Comparison of ENCODE assay signal across 8 cellular contexts in genomic region chr10:119028445-119028899, GRCh38. TPM values are rescaled to one million over a fixed set of nuclear protein-coding genes. Genes with fewer than 3 reads are reported as not detected.
DNase-seq lines count a peak whose midpoint lies in the region; ATAC-seq and TF ChIP-seq lines count a peak whose summit lies in the region.
"Not testable (repeated sequence)": the region's sequence is repeated elsewhere in the genome, so short reads cannot be mapped to it uniquely, and the experiment has no call there.

No MANE protein-coding gene starts in this region.

- H3K9me3 Mint-ChIP-seq in CD4-positive, CD25-positive, alpha-beta regulatory T cell; IgD-negative memory B cell; activated CD8-positive, alpha-beta T cell treated with anti-CD3 and anti-CD28 coated beads for 36 hours: not testable (repeated sequence)

- H3K4me2 ChIP-seq in trophoblast cell (ENCODE audit: low read length): peak overlapping the region; percentile 99

- H3K4me3 Mint-ChIP-seq in CD4-positive, CD25-positive, alpha-beta regulatory T cell: peak overlapping the region in 3 of 4 donors; percentile 80 to 86 (median 82)
- H3K4me3 Mint-ChIP-seq in IgD-negative memory B cell: peak overlapping the region; percentile 32 to 77 (median 70)
- peak overlapping the region; percentile 53 for H3K4me3 Mint-ChIP-seq in activated CD8-positive, alpha-beta T cell treated with anti-CD3 and anti-CD28 coated beads for 36 hours

- not testable (repeated sequence) for H3K4ac ChIP-seq in trophoblast cell (ENCODE audit: low read depth, low read length)

- peaks cover 4 to 26% (median 15%) of the 10 kb centered on the region in 4 donors for H3K4me1 Mint-ChIP-seq in CD4-positive, CD25-positive, alpha-beta regulatory T cell
- peaks cover 12 to 18% (median 17%) of the 10 kb centered on the region in 3 donors for H3K4me1 Mint-ChIP-seq in IgD-negative memory B cell
- H3K4me1 Mint-ChIP-seq in activated CD8-positive, alpha-beta T cell treated with anti-CD3 and anti-CD28 coated beads for 36 hours (ENCODE audit: low read depth): peaks cover 13% of the 10 kb centered on the region

- intact Hi-C loops in activated CD8-positive, alpha-beta T cell treated with anti-CD3 and anti-CD28 coated beads for 36 hours (cut with micrococcal nuclease); body of pancreas (cut with DNase I); lower lobe of right lung (cut with DNase I); testis (cut with DNase I; ENCODE audit: low total_unique reads): not testable (repeated sequence)

- not testable (repeated sequence) for TF ChIP-seq POLR2A in body of pancreas (IDR thresholded peaks at IDR 0.05); testis (IDR thresholded peaks at IDR 0.05)

- H3K9me3 ChIP-seq in CD4-positive, CD25-positive, alpha-beta regulatory T cell (ENCODE audit: control insufficient read depth in 2 of 2, low read length in 2 of 2); body of pancreas; lower lobe of right lung; trophoblast cell (ENCODE audit: insufficient read depth, low read depth, low read length); testis: not testable (repeated sequence)

- not testable (repeated sequence) for H3K4me3 ChIP-seq in CD4-positive, CD25-positive, alpha-beta regulatory T cell (ENCODE audit: low read depth, low read length); body of pancreas; trophoblast cell (ENCODE audit: low read depth, low read length)
- peak overlapping the region; percentile 54 for H3K4me3 ChIP-seq in fibroblast of villous mesenchyme (ENCODE audit: low read depth, low read length)
- H3K4me3 ChIP-seq in lower lobe of right lung: peak overlapping the region; percentile 54
- H3K4me3 ChIP-seq in testis: peak overlapping the region; percentile 55

- H3K27ac ChIP-seq in CD4-positive, CD25-positive, alpha-beta regulatory T cell (ENCODE audit: insufficient read depth, low read length, poor library complexity, severe bottlenecking); lower lobe of right lung; trophoblast cell (ENCODE audit: low read depth, low read length); testis: not testable (repeated sequence)
- H3K27ac ChIP-seq in body of pancreas: peak overlapping the region; percentile 45 to 75 (median 56)

- WGBS in body of pancreas, 2 donors: 68 to 73% methylated on average over 10 of the region's 10 CpGs
- no CpG with 5 or more reads among the region's 10 CpGs for WGBS in trophoblast cell (ENCODE audit: extremely low coverage, insufficient coverage, insufficient read length)
- 38 to 57% methylated on average over 10 of the region's 10 CpGs for WGBS in testis, 2 donors

- H3K36me3 Mint-ChIP-seq in CD4-positive, CD25-positive, alpha-beta regulatory T cell; IgD-negative memory B cell; activated CD8-positive, alpha-beta T cell treated with anti-CD3 and anti-CD28 coated beads for 36 hours (ENCODE audit: low read depth): not testable (repeated sequence)

- H2BK12ac ChIP-seq in trophoblast cell (ENCODE audit: low read length): not testable (repeated sequence)

- H2AK5ac ChIP-seq in trophoblast cell (ENCODE audit: low read length): not testable (repeated sequence)

- not testable (repeated sequence) for H4K91ac ChIP-seq in trophoblast cell (ENCODE audit: low read depth, low read length)

- H4K12ac ChIP-seq in trophoblast cell (ENCODE audit: low read depth, low read length): not testable (repeated sequence)

- not testable (repeated sequence) for TF ChIP-seq CTCF in activated CD8-positive, alpha-beta T cell treated with anti-CD3 and anti-CD28 coated beads for 36 hours (IDR thresholded peaks at IDR 0.05); body of pancreas (IDR thresholded peaks at IDR 0.05); fibroblast of villous mesenchyme (IDR thresholded peaks at IDR 0.05; ENCODE audit: insufficient read depth, low read depth, low read length); lower lobe of right lung (IDR thresholded peaks at IDR 0.05); testis (IDR thresholded peaks at IDR 0.05)

- CTCF ChIA-PET in activated CD8-positive, alpha-beta T cell treated with anti-CD3 and anti-CD28 coated beads for 36 hours (lab: Charles Lee): interaction anchor here (1.3 kb wide), 1 partner anchor 25 kb away, joined by 3 read pairs; no protein-coding TSS in a partner anchor

- not testable (repeated sequence) for DNase-seq in CD4-positive, CD25-positive, alpha-beta regulatory T cell; activated CD8-positive, alpha-beta T cell treated with anti-CD3 and anti-CD28 coated beads for 36 hours; body of pancreas; fibroblast of villous mesenchyme (ENCODE audit: low read depth); lower lobe of right lung; trophoblast cell; testis

- H4K8ac ChIP-seq in trophoblast cell (ENCODE audit: low read depth, low read length): not testable (repeated sequence)

- H3K23ac ChIP-seq in trophoblast cell (ENCODE audit: low read length): not testable (repeated sequence)

- POLR2A ChIA-PET in activated CD8-positive, alpha-beta T cell treated with anti-CD3 and anti-CD28 coated beads for 36 hours (lab: Charles Lee): not testable (repeated sequence)

- peaks cover 11% of the 10 kb centered on the region for H3K36me3 ChIP-seq in CD4-positive, CD25-positive, alpha-beta regulatory T cell (ENCODE audit: control insufficient read depth, insufficient read depth, low read length)
- not testable (repeated sequence) for H3K36me3 ChIP-seq in body of pancreas (replicated peaks in 1 of 2; ENCODE audit: insufficient read depth in 1 of 2, low read depth in 2 of 2); trophoblast cell (ENCODE audit: control insufficient read depth in 1 of 2, insufficient read depth in 2 of 2, low read length in 2 of 2); testis (ENCODE audit: low read depth, missing control alignments)
- H3K36me3 ChIP-seq in lower lobe of right lung: peaks cover 13% of the 10 kb centered on the region

- H2BK5ac ChIP-seq in trophoblast cell (ENCODE audit: low read depth, low read length, poor library complexity): not testable (repeated sequence)

- not testable (repeated sequence) for H3K79me2 ChIP-seq in trophoblast cell (ENCODE audit: control insufficient read depth, insufficient read depth, low read length, poor library complexity)

- not testable (repeated sequence) for H3K18ac ChIP-seq in trophoblast cell (ENCODE audit: low read length)

- not testable (repeated sequence) for ATAC-seq in CD4-positive, CD25-positive, alpha-beta regulatory T cell (ENCODE audit: low read depth in 2 of 2); activated CD8-positive, alpha-beta T cell treated with anti-CD3 and anti-CD28 coated beads for 36 hours; body of pancreas; lower lobe of right lung

- H2AFZ ChIP-seq in trophoblast cell (ENCODE audit: insufficient read depth, low read length, poor library complexity): not testable (repeated sequence)

- H3K4me1 ChIP-seq in CD4-positive, CD25-positive, alpha-beta regulatory T cell (ENCODE audit: control insufficient read depth, insufficient read depth, low read length, poor library complexity, severe bottlenecking): peaks cover 12% of the 10 kb centered on the region
- peaks cover 46% of the 10 kb centered on the region for H3K4me1 ChIP-seq in body of pancreas
- peaks cover 28% of the 10 kb centered on the region for H3K4me1 ChIP-seq in lower lobe of right lung
- H3K4me1 ChIP-seq in trophoblast cell (ENCODE audit: control insufficient read depth in 1 of 2, insufficient read depth in 2 of 2, low read length in 2 of 2): peaks cover 17 to 20% of the 10 kb centered on the region in 2 experiments
- H3K4me1 ChIP-seq in testis: not testable (repeated sequence)

- H3K27me3 ChIP-seq in CD4-positive, CD25-positive, alpha-beta regulatory T cell (ENCODE audit: control insufficient read depth, insufficient read depth, low read length); body of pancreas; lower lobe of right lung (ENCODE audit: low read depth); trophoblast cell (ENCODE audit: insufficient read depth, low read length); testis: not testable (repeated sequence)

- H3K27ac Mint-ChIP-seq in CD4-positive, CD25-positive, alpha-beta regulatory T cell: peak overlapping the region in 1 of 3 donors; percentile 31
- peak overlapping the region in 2 of 3 donors; percentile 16 to 67 for H3K27ac Mint-ChIP-seq in IgD-negative memory B cell
- H3K27ac Mint-ChIP-seq in activated CD8-positive, alpha-beta T cell treated with anti-CD3 and anti-CD28 coated beads for 36 hours: not testable (repeated sequence)

- H3K79me1 ChIP-seq in trophoblast cell (ENCODE audit: low read length): not testable (repeated sequence)

- H3K14ac ChIP-seq in trophoblast cell (ENCODE audit: low read length): not testable (repeated sequence)

- H3K27me3 Mint-ChIP-seq in CD4-positive, CD25-positive, alpha-beta regulatory T cell: peaks cover 21% of the 10 kb centered on the region
- H3K27me3 Mint-ChIP-seq in IgD-negative memory B cell; activated CD8-positive, alpha-beta T cell treated with anti-CD3 and anti-CD28 coated beads for 36 hours: not testable (repeated sequence)

- not testable (repeated sequence) for H2BK120ac ChIP-seq in trophoblast cell (ENCODE audit: insufficient read depth, low read length, poor library complexity)

- H3K9ac ChIP-seq in trophoblast cell (ENCODE audit: low read length): not testable (repeated sequence)

RNA-seq across cellular contexts. Expression of gene NANOS1, which starts 1.0 kb away (rescaled TPM):
- 0.27 TPM for total RNA-seq in CD4-positive, CD25-positive, alpha-beta regulatory T cell
- polyA plus RNA-seq in CD4-positive, CD25-positive, alpha-beta regulatory T cell: not detected
- not detected for polyA plus RNA-seq in IgD-negative memory B cell
- under 1 TPM in 1 of 2 experiments, not detected in 1; 0.20 TPM for total RNA-seq in activated CD8-positive, alpha-beta T cell treated with anti-CD3 and anti-CD28 coated beads for 36 hours
- 1 to 10 TPM; 4.4 to 9.9 TPM for total RNA-seq in body of pancreas
- 1.9 and 6.0 TPM in 2 replicates for total RNA-seq in fibroblast of villous mesenchyme
- total RNA-seq in lower lobe of right lung: 1.9 TPM
- polyA plus RNA-seq in trophoblast cell (2013): 2.4 and 3.3 TPM in 2 replicates
- total RNA-seq in testis: 1 to 10 TPM; 2.5 to 4.4 TPM
- 3.8 TPM for polyA plus RNA-seq in testis (ENCODE audit: insufficient read depth, low read depth, low replicate concordance)

RNA-seq across cellular contexts. Expression of gene EIF3A, which starts 52.1 kb away (rescaled TPM):
- 203 TPM for total RNA-seq in CD4-positive, CD25-positive, alpha-beta regulatory T cell
- polyA plus RNA-seq in CD4-positive, CD25-positive, alpha-beta regulatory T cell: 10 to 100 TPM; 66.4 to 74.8 (median 68.6) TPM
- 60.9 TPM for polyA plus RNA-seq in IgD-negative memory B cell
- total RNA-seq in activated CD8-positive, alpha-beta T cell treated with anti-CD3 and anti-CD28 coated beads for 36 hours: 100 to 1,000 TPM; 127 to 131 TPM
- 100 to 1,000 TPM; 107 to 114 TPM for total RNA-seq in body of pancreas
- total RNA-seq in fibroblast of villous mesenchyme: 95.7 and 119 TPM in 2 replicates
- 94.7 TPM for total RNA-seq in lower lobe of right lung
- polyA plus RNA-seq in trophoblast cell (2013): 155 and 157 TPM in 2 replicates
- total RNA-seq in testis: 10 to 100 TPM; 91.2 to 97.0 TPM
- polyA plus RNA-seq in testis (ENCODE audit: insufficient read depth, low read depth, low replicate concordance): 71.1 TPM
